ENCODE assay signal across 9 cellular contexts in genomic region chr7:99141334-99141733, GRCh38. TPM values are rescaled to one million over a fixed set of nuclear protein-coding genes. Genes with fewer than 3 reads are reported as not detected.
DNase-seq lines count a peak whose midpoint lies in the region; FAIRE-seq and TF ChIP-seq lines count a peak whose summit lies in the region.
"Had no signal": no experiment of that assay in that cellular context is flagged by ENCODE, and none has a peak within 500 bp of the region (broad histone marks: within the 10 kb centered on the region; RNA-seq: fewer than 3 reads in every experiment).

No MANE protein-coding gene starts in this region.

- no peaks in the 10 kb centered on the region for H3K9me3 ChIP-seq in ES-I3 (ENCODE audit: control insufficient read depth, insufficient read depth, low read length)

- DNase-seq in fibroblast of pulmonary artery (ENCODE audit: low read depth), result peak; percentile 8
- DNase-seq in retinal pigment epithelial cell (ENCODE audit: low read depth), result no peak
- DNase-seq in stimulated activated CD4-positive, alpha-beta T cell treated with anti-CD3 and anti-CD28 coated beads, Interleukin-2, amount 100 ng/mL, for 24 hours, result no peak
- no peak for DNase-seq in cerebellar nuclear complex (lab: John Stamatoyannopoulos, UW)
- DNase-seq in hippocampal formation (lab: John Stamatoyannopoulos, UW), result no peak
- DNase-seq in GM12892 (ENCODE audit: insufficient read length), result no peak

- FAIRE-seq in GM12892 (lab: Jason Lieb, UNC), result no peak
- FAIRE-seq: islet of Langerhans had no signal

- H3K4me3 ChIP-seq in WI38 (ENCODE audit: low read depth, low read length) (peak overlapping the region; percentile 69), fibroblast of pulmonary artery (replicated peaks; ENCODE audit: low read depth, low read length) (peak overlapping the region; percentile 73), retinal pigment epithelial cell (ENCODE audit: low read length) (peak overlapping the region; percentile 61)

- H3K9ac ChIP-seq in ES-I3 (ENCODE audit: low read depth, low read length), result peak overlapping the region; percentile 64; the same call in 1 of the 2 replicates

- no peak for TF ChIP-seq POLR2A in GM12892 (IDR thresholded peaks at IDR 0.05; ENCODE audit: low read depth, low read length)

- peaks cover 28% of the 10 kb centered on the region for H3K4me1 ChIP-seq in ES-I3 (ENCODE audit: insufficient read depth, low read length)

- no peaks in the 10 kb centered on the region for H3K36me3 ChIP-seq in ES-I3 (ENCODE audit: insufficient read depth, low read length)

- no peak for TF ChIP-seq CTCF in WI38 (IDR thresholded peaks at IDR 0.05; ENCODE audit: low read depth, low read length)
- no peak for TF ChIP-seq CTCF in fibroblast of pulmonary artery (IDR thresholded peaks at IDR 0.05; ENCODE audit: low read length, missing control alignments)
- TF ChIP-seq CTCF in retinal pigment epithelial cell (conservative IDR thresholded peaks at IDR 0.05; ENCODE audit: low read depth, low read length), result no peak

RNA-seq across cellular contexts. Expression of gene SMURF1, which starts 2.6 kb away (rescaled TPM):
- 4.2 TPM for polyA plus RNA-seq in GM12892 (2012; ENCODE audit: missing spikeins)
